In the genomic region with DNA sequence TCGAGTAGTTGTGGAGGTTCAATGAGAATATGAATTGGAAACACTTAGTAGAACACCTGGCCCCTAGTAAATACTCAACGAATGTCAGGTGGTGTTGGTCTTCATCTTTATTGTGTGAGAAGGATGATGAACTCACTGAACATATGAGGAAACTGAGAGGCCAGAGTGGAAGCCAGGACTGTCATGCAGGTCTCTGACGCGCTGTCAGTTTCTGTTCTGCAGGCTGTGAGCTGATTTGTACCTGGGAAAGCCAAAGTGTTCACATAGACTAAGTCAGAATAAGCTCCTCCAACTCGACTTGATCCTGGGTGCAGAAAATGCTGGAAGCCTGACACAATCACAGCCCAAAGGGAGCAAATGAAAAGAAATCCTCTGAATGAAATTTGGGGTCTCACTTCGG, we compare ENCODE assay signal across 8 cellular contexts.
DNase-seq lines count a peak whose midpoint lies in the region; ATAC-seq and TF ChIP-seq lines count a peak whose summit lies in the region.

No MANE protein-coding gene starts in this region.

- peaks cover 8% of the 10 kb centered on the region; the same call in 1 of the 2 replicates for H3K4me1 Mint-ChIP-seq in HFFc6 (ENCODE audit: low read depth)
- H3K4me1 Mint-ChIP-seq in naive thymus-derived CD8-positive, alpha-beta T cell = peaks cover 9 to 39% (median 16%) of the 10 kb centered on the region in 4 donors

- POLR2A ChIA-PET in naive thymus-derived CD8-positive, alpha-beta T cell (lab: Charles Lee) = no interaction called here

- no peaks in the 10 kb centered on the region for H3K36me3 ChIP-seq in ES-I3 (ENCODE audit: insufficient read depth, low read length)

- TF ChIP-seq CTCF in HFFc6 (IDR thresholded peaks at IDR 0.05) (no peak), astrocyte of the cerebellum (IDR thresholded peaks at IDR 0.05; ENCODE audit: low read depth, low read length, missing control alignments) (no peak)

- no peak overlapping the region for H3K27ac Mint-ChIP-seq in HFFc6
- H3K27ac Mint-ChIP-seq in naive thymus-derived CD8-positive, alpha-beta T cell = peak overlapping the region; percentile 69 to 99 (median 98)

- H3K9me3 Mint-ChIP-seq in HFFc6 = peaks cover 6% of the 10 kb centered on the region
- no peaks in the 10 kb centered on the region for H3K9me3 Mint-ChIP-seq in naive thymus-derived CD8-positive, alpha-beta T cell

- peaks cover 6% of the 10 kb centered on the region; the same call in 1 of the 2 replicates for H3K27me3 Mint-ChIP-seq in HFFc6 (ENCODE audit: insufficient read depth)
- H3K27me3 Mint-ChIP-seq in naive thymus-derived CD8-positive, alpha-beta T cell = peaks cover 0 to 2% (median 0%) of the 10 kb centered on the region in 5 donors

- ATAC-seq in naive thymus-derived CD8-positive, alpha-beta T cell = peak; percentile 13 to 37
- ATAC-seq in HG03139 (IDR thresholded peaks at IDR 0.05; ENCODE audit: unreplicated experiment) = no peak

- in situ Hi-C loops in astrocyte of the cerebellum (cut with HindIII; ENCODE audit: low sequenced_read_pairs) = no loop called here

- peaks cover 34% of the 10 kb centered on the region for H3K4me1 ChIP-seq in ES-I3 (ENCODE audit: insufficient read depth, low read length)

- 0 out of 2 replicates have a peak overlapping the region, but pooled peaks have one; percentile 22 for H3K9ac ChIP-seq in ES-I3 (ENCODE audit: low read depth, low read length)

- H3K9me3 ChIP-seq in ES-I3 (ENCODE audit: control insufficient read depth, insufficient read depth, low read length) = no peaks in the 10 kb centered on the region

- H3K4me3 Mint-ChIP-seq in HFFc6 = peak overlapping the region; percentile 77
- peak overlapping the region; percentile 84 to 98 (median 94) for H3K4me3 Mint-ChIP-seq in naive thymus-derived CD8-positive, alpha-beta T cell

- H3K4me3 ChIP-seq in astrocyte of the cerebellum (ENCODE audit: low read depth, low read length) = peak overlapping the region; percentile 16

- DNase-seq in HFFc6 (no peak), astrocyte of the cerebellum (ENCODE audit: low read depth) (no peak), NCI-H82 treated with DMSO at 0.1 percent for 48 hours (lab: John Stamatoyannopoulos, UW; ENCODE audit: unreplicated experiment) (no peak), NK-92 (lab: John Stamatoyannopoulos, UW; ENCODE audit: unreplicated experiment) (no peak), SKM-1 treated with dmso at 0.1 percent for 144 hours (lab: John Stamatoyannopoulos, UW; ENCODE audit: unreplicated experiment) (no peak)
- DNase-seq in naive thymus-derived CD8-positive, alpha-beta T cell = peak in 3 of 10 donors; percentile 11 to 35 (median 12)

- H3K36me3 Mint-ChIP-seq in HFFc6 (ENCODE audit: low read depth) = no peaks in the 10 kb centered on the region
- H3K36me3 Mint-ChIP-seq in naive thymus-derived CD8-positive, alpha-beta T cell = no peaks in the 10 kb centered on the region
